1 cellular context compared by ENCODE assay signal in genomic region chr10:30432631-30433285, GRCh38.
TF ChIP-seq lines count a peak whose summit lies in the region.

No MANE protein-coding gene starts in this region.

TF ChIP-seq in GM23338, 12 proteins besides CTCF, POLR2A, EP300 and RAD21 (continued from another document):
- TF ChIP-seq ETS1 (IDR thresholded peaks at IDR 0.05) (no peak), CREB1 (CRISPR knock-in tag; IDR thresholded peaks at IDR 0.05; ENCODE audit: low read depth) (no peak), POLR2AphosphoS5 (IDR thresholded peaks at IDR 0.05; ENCODE audit: low read depth) (peak; percentile 8; the same call in 1 of the 2 replicates), STAT1 (IDR thresholded peaks at IDR 0.05; ENCODE audit: unreplicated experiment) (no peak)
